ENCODE assay signal across 8 cellular contexts in genomic region chr17:78258323-78259229, GRCh38. TPM values are rescaled to one million over a fixed set of nuclear protein-coding genes. Genes with fewer than 3 reads are reported as not detected.
A peak's percentile ranks its signal among the peaks of the same experiment; 100 is the strongest.
DNase-seq lines count a peak whose midpoint lies in the region; ATAC-seq and TF ChIP-seq lines count a peak whose summit lies in the region.

No MANE protein-coding gene starts in this region.

- no peaks in the 10 kb centered on the region for H3K9me3 Mint-ChIP-seq in T-cell
- H3K9me3 Mint-ChIP-seq in activated naive CD8-positive, alpha-beta T cell treated with anti-CD3 and anti-CD28 coated beads, Interleukin-2, amount 50 U/mL, for 24 hours, result no peaks in the 10 kb centered on the region
- H3K9me3 Mint-ChIP-seq in naive thymus-derived CD4-positive, alpha-beta T cell, result peaks cover 0 to 6% (median 0%) of the 10 kb centered on the region in 11 donors

- peak overlapping the region; percentile 93 for H3K27ac ChIP-seq in naive thymus-derived CD4-positive, alpha-beta T cell (ENCODE audit: low read depth, low read length)
- peak overlapping the region; percentile 85 to 89 (median 88) for H3K27ac ChIP-seq in upper lobe of left lung

- peak; percentile 55 for DNase-seq in GM12865 (ENCODE audit: low read depth)
- DNase-seq in T-cell, result peak; percentile 53 to 91 (median 82)
- peak; percentile 69 for DNase-seq in activated naive CD8-positive, alpha-beta T cell treated with anti-CD3 and anti-CD28 coated beads, Interleukin-2, amount 50 U/mL, for 24 hours
- DNase-seq in naive thymus-derived CD4-positive, alpha-beta T cell, result peak; percentile 56 to 90 (median 80)
- DNase-seq in upper lobe of left lung, result peak; percentile 84 to 91
- DNase-seq in iPS-NIHi7 (ENCODE audit: extremely low spot score), result no peak

- peak overlapping the region; percentile 55 to 79 (median 73) for H3K4me3 Mint-ChIP-seq in T-cell
- H3K4me3 Mint-ChIP-seq in activated naive CD8-positive, alpha-beta T cell treated with anti-CD3 and anti-CD28 coated beads, Interleukin-2, amount 50 U/mL, for 24 hours, result peak overlapping the region; percentile 48
- peak overlapping the region; percentile 82 to 88 (median 86) for H3K4me3 Mint-ChIP-seq in naive thymus-derived CD4-positive, alpha-beta T cell

- no peaks in the 10 kb centered on the region for H3K9me3 ChIP-seq in naive thymus-derived CD4-positive, alpha-beta T cell (ENCODE audit: control insufficient read depth in 2 of 3, low read length in 3 of 3)
- no peaks in the 10 kb centered on the region for H3K9me3 ChIP-seq in upper lobe of left lung

- H3K4me1 ChIP-seq in naive thymus-derived CD4-positive, alpha-beta T cell (ENCODE audit: control insufficient read depth in 2 of 2, insufficient read depth in 2 of 2, low read length in 2 of 2), result peaks cover 16 to 82% of the 10 kb centered on the region in 2 donors
- peaks cover 63 to 72% (median 68%) of the 10 kb centered on the region in 4 donors for H3K4me1 ChIP-seq in upper lobe of left lung

- H3K4me3 ChIP-seq in GM12865 (ENCODE audit: low read depth, low read length) (no peak overlapping the region; the same call in 1 of the 2 replicates), upper lobe of left lung (peak overlapping the region in 3 of 4 donors; percentile 2 to 20 (median 20))
- peak overlapping the region; percentile 61 for H3K4me3 ChIP-seq in naive thymus-derived CD4-positive, alpha-beta T cell (ENCODE audit: low read length)

- intact Hi-C loops in naive thymus-derived CD4-positive, alpha-beta T cell (cut with micrococcal nuclease), result loop anchor here (1.0 to 10.0 kb wide), 6 partner anchors 7 to 1776 kb away; partner anchors contain the start of genes CCDC40 (in 1 of the 2), TBC1D16 (in 1 of the 2) and USP36 (in 1 of the 2)

- CTCF ChIA-PET in T-cell (lab: Charles Lee), result interaction anchor here (0.6 to 0.9 kb wide), 3 partner anchors 126 to 246 kb away, joined by 3 to 7 read pairs (median 3); no protein-coding TSS in a partner anchor
- CTCF ChIA-PET in naive thymus-derived CD4-positive, alpha-beta T cell (lab: Charles Lee), result interaction anchor here (1.6 kb wide), 1 partner anchor 14 kb away, joined by 4 read pairs; no protein-coding TSS in a partner anchor

- H3K27ac Mint-ChIP-seq in T-cell, result peak overlapping the region; percentile 92 to 94
- peak overlapping the region; percentile 39 for H3K27ac Mint-ChIP-seq in activated naive CD8-positive, alpha-beta T cell treated with anti-CD3 and anti-CD28 coated beads, Interleukin-2, amount 50 U/mL, for 24 hours
- H3K27ac Mint-ChIP-seq in naive thymus-derived CD4-positive, alpha-beta T cell, result peak overlapping the region; percentile 86 to 99 (median 98)

- no peaks in the 10 kb centered on the region for H3K27me3 ChIP-seq in naive thymus-derived CD4-positive, alpha-beta T cell (ENCODE audit: control insufficient read depth in 2 of 2, insufficient read depth in 2 of 2, low read length in 2 of 2)
- no peaks in the 10 kb centered on the region for H3K27me3 ChIP-seq in upper lobe of left lung

- no peaks in the 10 kb centered on the region for H3K27me3 Mint-ChIP-seq in T-cell
- H3K27me3 Mint-ChIP-seq in activated naive CD8-positive, alpha-beta T cell treated with anti-CD3 and anti-CD28 coated beads, Interleukin-2, amount 50 U/mL, for 24 hours, result no peaks in the 10 kb centered on the region
- H3K27me3 Mint-ChIP-seq in naive thymus-derived CD4-positive, alpha-beta T cell, result no peaks in the 10 kb centered on the region

- TF ChIP-seq CTCF in GM12865 (IDR thresholded peaks at IDR 0.05; ENCODE audit: insufficient read depth, low read depth, low read length, missing control alignments) (no peak), upper lobe of left lung (IDR thresholded peaks at IDR 0.05) (no peak)

- H3K36me3 ChIP-seq in naive thymus-derived CD4-positive, alpha-beta T cell (ENCODE audit: control insufficient read depth in 2 of 3, insufficient read depth in 3 of 3, low read length in 3 of 3), result no peaks in the 10 kb centered on the region
- H3K36me3 ChIP-seq in upper lobe of left lung, result no peaks in the 10 kb centered on the region

- peak; percentile 89 to 100 (median 99) for TF ChIP-seq EP300 in upper lobe of left lung (IDR thresholded peaks at IDR 0.05)

- H3K4me1 Mint-ChIP-seq in T-cell, result peaks cover 64 to 75% (median 70%) of the 10 kb centered on the region in 3 donors
- peaks cover 31% of the 10 kb centered on the region for H3K4me1 Mint-ChIP-seq in activated naive CD8-positive, alpha-beta T cell treated with anti-CD3 and anti-CD28 coated beads, Interleukin-2, amount 50 U/mL, for 24 hours
- peaks cover 32 to 91% (median 78%) of the 10 kb centered on the region in 7 donors for H3K4me1 Mint-ChIP-seq in naive thymus-derived CD4-positive, alpha-beta T cell

- ATAC-seq in T-cell (replicated peaks in 1 of 4), result peak; percentile 64 to 74 (median 71)
- ATAC-seq in activated naive CD8-positive, alpha-beta T cell treated with anti-CD3 and anti-CD28 coated beads, Interleukin-2, amount 50 U/mL, for 24 hours, result peak; percentile 64
- peak; percentile 74 for ATAC-seq in naive thymus-derived CD4-positive, alpha-beta T cell
- peak in 1 of 2 donors; percentile 53 for ATAC-seq in upper lobe of left lung (ENCODE audit: low FRiP score in 2 of 2)
- ATAC-seq in GM19467 (IDR thresholded peaks at IDR 0.05; ENCODE audit: unreplicated experiment), result no peak
- no peak for ATAC-seq in HG02642 (IDR thresholded peaks at IDR 0.05; ENCODE audit: poor library complexity, unreplicated experiment)

- POLR2A ChIA-PET in T-cell (lab: Charles Lee), result interaction anchor here in 1 of 2 donors (0.5 kb wide), 1 partner anchor 751 kb away, joined by 3 read pairs; the partner anchor contains the start of gene CANT1
- POLR2A ChIA-PET in naive thymus-derived CD4-positive, alpha-beta T cell (lab: Charles Lee), result interaction anchor here (0.6 to 3.2 kb wide), 5 partner anchors 13 to 164 kb away, joined by 3 to 31 read pairs (median 4); no protein-coding TSS in a partner anchor

- no peak for TF ChIP-seq POLR2A in upper lobe of left lung (IDR thresholded peaks at IDR 0.05)

- WGBS in upper lobe of left lung, 2 donors, result 33 to 56% methylated on average over 4 to 15 of the region's 24 CpGs

- no peaks in the 10 kb centered on the region for H3K36me3 Mint-ChIP-seq in T-cell
- no peaks in the 10 kb centered on the region for H3K36me3 Mint-ChIP-seq in activated naive CD8-positive, alpha-beta T cell treated with anti-CD3 and anti-CD28 coated beads, Interleukin-2, amount 50 U/mL, for 24 hours (ENCODE audit: low read depth)
- peaks cover 0 to 4% (median 0%) of the 10 kb centered on the region in 5 donors for H3K36me3 Mint-ChIP-seq in naive thymus-derived CD4-positive, alpha-beta T cell

RNA-seq across cellular contexts. Expression of gene TMEM235, which starts 27.1 kb away (rescaled TPM):
- total RNA-seq in T-cell (not detected), upper lobe of left lung (not detected)
- total RNA-seq in naive thymus-derived CD4-positive, alpha-beta T cell, result not detected
- not detected for polyA plus RNA-seq in naive thymus-derived CD4-positive, alpha-beta T cell

RNA-seq across cellular contexts. Expression of gene BIRC5, which starts 44.5 kb away (rescaled TPM):
- total RNA-seq in T-cell (1 to 10 TPM in 3 of 5 donors, under 1 TPM in 2; 0.67 to 1.9 (median 1.3) TPM), upper lobe of left lung (1 to 10 TPM in 5 of 6 donors, not detected in 1; 1.4 to 6.4 (median 3.5) TPM)
- total RNA-seq in naive thymus-derived CD4-positive, alpha-beta T cell, result 10 to 100 TPM in 1 of 5 experiments, not detected in 4; 49.0 TPM
- not detected for polyA plus RNA-seq in naive thymus-derived CD4-positive, alpha-beta T cell

Comparison
In these comparisons a context has a peak if more than half of its experiments do, and no peak if none do; other contexts are left out.
1. ATAC-seq: peak in T-cell (4 of 4), activated naive CD8-positive, alpha-beta T cell treated with anti-CD3 and anti-CD28 coated beads, Interleukin-2, amount 50 U/mL, for 24 hours (single experiment) and naive thymus-derived CD4-positive, alpha-beta T cell (single experiment); none in GM19467 (single experiment) and HG02642 (single experiment).
2. H3K27ac Mint-ChIP-seq: peak in every context shown above with its lines; median percentile 98 in naive thymus-derived CD4-positive, alpha-beta T cell; 93 in T-cell; 39 in activated naive CD8-positive, alpha-beta T cell treated with anti-CD3 and anti-CD28 coated beads, Interleukin-2, amount 50 U/mL, for 24 hours.
3. Peak in every context shown above with its lines, with median percentiles within 50 percentile points of each other: H3K4me3 Mint-ChIP-seq.